ENCODE assay signal across 1 cellular context in genomic region chr16:12815361-12815760, GRCh38.
TF ChIP-seq lines count a peak whose summit lies in the region.

No MANE protein-coding gene starts in this region.

TF ChIP-seq in K562, 482 proteins besides CTCF, POLR2A, EP300 and RAD21 (continued from another document):
- TF ChIP-seq THAP12 (CRISPR knock-in tag; IDR thresholded peaks at IDR 0.05) (no peak), MAFF (IDR thresholded peaks at IDR 0.05; ENCODE audit: low read length) (no peak)
TF ChIP-seq in K562: peak in this region for 0.
